20 cellular contexts compared by ENCODE assay signal in genomic region chr3:167673221-167673620, GRCh38. TPM values are rescaled to one million over a fixed set of nuclear protein-coding genes. Genes with fewer than 3 reads are reported as not detected.
A peak's percentile ranks its signal among the peaks of the same experiment; 100 is the strongest.
DNase-seq lines count a peak whose midpoint lies in the region; ATAC-seq, FAIRE-seq and TF ChIP-seq lines count a peak whose summit lies in the region.
"Had no signal": no experiment of that assay in that cellular context is flagged by ENCODE, and none has a peak within 500 bp of the region (broad histone marks: within the 10 kb centered on the region; RNA-seq: fewer than 3 reads in every experiment).

No MANE protein-coding gene starts in this region.

- H3K27me3 ChIP-seq in K562 (ENCODE audit: control insufficient read depth in 2 of 2, insufficient read depth in 2 of 2, low read length in 2 of 2) (no peaks in the 10 kb centered on the region), small intestine (ENCODE audit: control insufficient read depth in 2 of 2, insufficient read depth in 2 of 2, low read length in 2 of 2) (no peaks in the 10 kb centered on the region)
- H3K27me3 ChIP-seq: BLaER1 treated with 17β-estradiol and CSF1 and Interleukin-3, amounts not matched to agents 10 nM and 100 nM had no signal

- no peak overlapping the region for H3K4me3 ChIP-seq in K562
- no peak overlapping the region for H3K4me3 ChIP-seq in small intestine (ENCODE audit: low read depth in 1 of 2, low read length in 2 of 2)
- no peak overlapping the region for H3K4me3 ChIP-seq in OCI-LY7 (ENCODE audit: low read depth, low read length, poor library complexity, severe bottlenecking)
- H3K4me3 ChIP-seq: A549; BLaER1 treated with 17β-estradiol and CSF1 and Interleukin-3, amounts not matched to agents 10 nM and 100 nM had no signal

- no peaks in the 10 kb centered on the region for H3K9me3 ChIP-seq in K562 (replicated peaks; ENCODE audit: control insufficient read depth, insufficient read depth, low read depth, low read length)
- peaks cover 1% of the 10 kb centered on the region for H3K9me3 ChIP-seq in small intestine (ENCODE audit: control insufficient read depth, low read depth)
- H3K9me3 ChIP-seq in OCI-LY7 (ENCODE audit: low read length) = no peaks in the 10 kb centered on the region; the same call in 1 of the 2 replicates

- no peak; the same call in none of the 2 replicates for TF ChIP-seq POLR2A in K562 (conservative IDR thresholded peaks at IDR 0.05)

- H4K20me1 ChIP-seq in K562 (replicated peaks; ENCODE audit: control insufficient read depth, insufficient read depth, low read length) = no peaks in the 10 kb centered on the region
- no peaks in the 10 kb centered on the region for H4K20me1 ChIP-seq in OCI-LY7 (ENCODE audit: insufficient read depth, low read length)
- H4K20me1 ChIP-seq: BLaER1 treated with 17β-estradiol and CSF1 and Interleukin-3, amounts not matched to agents 10 nM and 100 nM had no signal

- POLR2A ChIA-PET in K562 (lab: Yijun Ruan, JAX) = interaction anchor here (0.9 kb wide), 1 partner anchor 15 kb away, joined by 3 read pairs; no protein-coding TSS in a partner anchor
- POLR2A ChIA-PET in OCI-LY7 (lab: Charles Lee) = interaction anchor here (2.6 kb wide), 1 partner anchor 23 kb away, joined by 9 read pairs; no protein-coding TSS in a partner anchor

- no TSS peak for BruUV-seq in K562 (replicated peaks; lab: Mats Ljungman, UMichigan)
- no TSS peak for BruUV-seq in OCI-LY7 (replicated peaks; lab: Mats Ljungman, UMichigan)

- intact Hi-C loops in K562 (cut with micrococcal nuclease) = no loop called here
- intact Hi-C loops in left colon (cut with DNase I, micrococcal nuclease) = no loop called here
- intact Hi-C loops in OCI-LY7 (cut with micrococcal nuclease; ENCODE audit: unreplicated experiment) = no loop called here

- 40% methylated on average over 1 of the region's 1 CpG for WGBS in K562 (ENCODE audit: insufficient coverage, low coverage, missing lambda C conversion rate)
- 22 to 74% (median 24%) methylated on average over 1 of the region's 1 CpG for WGBS in small intestine, 3 donors

- ATAC-seq in K562 = no peak
- ATAC-seq in left colon = peak; percentile 69
- no peak for ATAC-seq in SK-N-SH treated with all-trans-retinoic acid at 6 μM for 48 hours
- ATAC-seq: A549; CD8-positive, alpha-beta T cell had no signal

- TF ChIP-seq RAD21 in K562 (CRISPR knock-in tag; conservative IDR thresholded peaks at IDR 0.05 in 1 of 2, IDR thresholded peaks at IDR 0.05 in 1 of 2) = no peak

- H3K79me2 ChIP-seq in K562 (ENCODE audit: control insufficient read depth, insufficient read depth, low read length) (no peaks in the 10 kb centered on the region), OCI-LY7 (ENCODE audit: insufficient read depth, low read depth, low read length) (no peaks in the 10 kb centered on the region)

- FAIRE-seq in K562 (lab: Jason Lieb, UNC) = no peak
- no peak for FAIRE-seq in small intestine (lab: Jason Lieb, UNC)
- FAIRE-seq: A549, D721Med, G401.6, GM19239 had no signal

- H3K9ac ChIP-seq in K562 (ENCODE audit: insufficient read depth in 1 of 2, low read depth in 2 of 2, low read length in 2 of 2) = no peak overlapping the region
- H3K9ac ChIP-seq: BLaER1 treated with 17β-estradiol and CSF1 and Interleukin-3, amounts not matched to agents 10 nM and 100 nM had no signal

- no peaks in the 10 kb centered on the region for H3K9me1 ChIP-seq in K562 (ENCODE audit: control insufficient read depth, insufficient read depth, low read length)

- in situ Hi-C loops in K562 (cut with MboI) = no loop called here

- H3K27ac ChIP-seq in K562 (ENCODE audit: extremely low read depth, low read depth, low read length) = no peak overlapping the region
- H3K27ac ChIP-seq in small intestine (ENCODE audit: low read depth in 1 of 2, low read length in 1 of 2) = peak overlapping the region in 1 of 2 donors; percentile 60
- H3K27ac ChIP-seq in OCI-LY7 (ENCODE audit: low read depth, low read length, poor library complexity, severe bottlenecking) = no peak overlapping the region
- H3K27ac ChIP-seq: 22Rv1; A549; BLaER1 treated with 17β-estradiol and CSF1 and Interleukin-3, amounts not matched to agents 10 nM and 100 nM; C4-2B had no signal

- no peak overlapping the region for H3K4me2 ChIP-seq in K562 (ENCODE audit: insufficient read depth, low read length)
- H3K4me2 ChIP-seq in OCI-LY7 (ENCODE audit: low read length) = no peak overlapping the region
- H3K4me2 ChIP-seq: A549; BLaER1 treated with 17β-estradiol and CSF1 and Interleukin-3, amounts not matched to agents 10 nM and 100 nM had no signal

- CTCF ChIA-PET in K562 (lab: Yijun Ruan, JAX; ENCODE audit: low intra/inter-chr PET ratio) = no interaction called here
- CTCF ChIA-PET in OCI-LY7 (lab: Charles Lee; ENCODE audit: unreplicated experiment) = no interaction called here

- TF ChIP-seq CTCF in K562 (IDR thresholded peaks at IDR 0.05 in 2 of 3, conservative IDR thresholded peaks at IDR 0.05 in 1 of 3; ENCODE audit: insufficient read depth in 2 of 3, low read depth in 1 of 3, low read length in 3 of 3) (no peak), OCI-LY7 (conservative IDR thresholded peaks at IDR 0.05; ENCODE audit: low read length) (no peak)

- H3K4me1 ChIP-seq in K562 (replicated peaks in 1 of 2; ENCODE audit: control insufficient read depth in 2 of 2, insufficient read depth in 2 of 2, low read length in 2 of 2) = no peaks in the 10 kb centered on the region
- peaks cover 0 to 7% of the 10 kb centered on the region in 2 donors for H3K4me1 ChIP-seq in small intestine (ENCODE audit: control insufficient read depth in 2 of 2, insufficient read depth in 1 of 2, low read depth in 1 of 2, low read length in 1 of 2)
- H3K4me1 ChIP-seq in OCI-LY7 (ENCODE audit: insufficient read depth, low read length, poor library complexity, severe bottlenecking) = no peaks in the 10 kb centered on the region
- H3K4me1 ChIP-seq: A549; BLaER1 treated with 17β-estradiol and CSF1 and Interleukin-3, amounts not matched to agents 10 nM and 100 nM; Caco-2 had no signal

- no peak overlapping the region for H2AFZ ChIP-seq in K562 (ENCODE audit: low read depth, low read length)
- H2AFZ ChIP-seq in OCI-LY7 (ENCODE audit: low read length) = no peak overlapping the region

- TF ChIP-seq EP300 in K562 (IDR thresholded peaks at IDR 0.05; ENCODE audit: low read length) = no peak

- H3K36me3 ChIP-seq in K562 (ENCODE audit: control insufficient read depth, insufficient read depth, low read length) (peaks cover 33% of the 10 kb centered on the region), small intestine (ENCODE audit: control insufficient read depth in 2 of 2, insufficient read depth in 2 of 2, low read length in 2 of 2) (peaks cover 5 to 14% of the 10 kb centered on the region in 2 donors), OCI-LY7 (ENCODE audit: insufficient read depth, low read length) (peaks cover 41% of the 10 kb centered on the region)

- H3K9me2 ChIP-seq in OCI-LY7 (ENCODE audit: insufficient read depth, low read length) = no peaks in the 10 kb centered on the region

- DNase-seq in K562 (ENCODE audit: extremely low read depth in 1 of 4, low spot score in 3 of 4) (no peak), left colon (no peak), small intestine (peak; percentile 92), OCI-LY7 (ENCODE audit: low spot score) (no peak)
- DNase-seq: AML-193; Caco-2; Calu3; CD4-positive, alpha-beta T cell; CD8-positive, alpha-beta T cell; DMS79 treated with DMSO at 0.1 percent for 48 hours; GF-D8 had no signal

TF ChIP-seq in K562, 482 proteins besides CTCF, POLR2A, EP300 and RAD21 (continues in another document):
- TF ChIP-seq POLR2B (IDR thresholded peaks at IDR 0.05; ENCODE audit: low read depth, partially characterized antibody) = peak; percentile 26
- TF ChIP-seq NBN (IDR thresholded peaks at IDR 0.05; ENCODE audit: low read depth) = no peak
- no peak for TF ChIP-seq ZNF239 (CRISPR knock-in tag; IDR thresholded peaks at IDR 0.05)
- TF ChIP-seq BCOR (IDR thresholded peaks at IDR 0.05) = no peak
- no peak for TF ChIP-seq U2AF2 (optimal IDR thresholded peaks at IDR 0.05; ENCODE audit: low read depth, low read length)
- no peak for TF ChIP-seq ZNF232 (CRISPR knock-in tag; IDR thresholded peaks at IDR 0.05)

TF ChIP-seq in SK-N-SH treated with all-trans-retinoic acid at 6 μM for 48 hours, 23 proteins besides CTCF, POLR2A, EP300 and RAD21:
- TF ChIP-seq TOX (CRISPR knock-in tag; IDR thresholded peaks at IDR 0.05; ENCODE audit: borderline replicate concordance) = no peak

RNA-seq across cellular contexts. Expression of gene WDR49, which starts 19.5 kb away (rescaled TPM):
- total RNA-seq in K562 (2011; cell fraction: chromatin; rRNA removed; ENCODE audit: low replicate concordance) = 0.32 TPM in 1 of 2 replicates, not detected in the other
- not detected in 2 replicates for total RNA-seq in K562 (2011; cell fraction: nucleolus; rRNA removed)
- not detected in 2 replicates for total RNA-seq in K562 (2011; cell fraction: nucleoplasm; rRNA removed)
- not detected in 2 replicates for total RNA-seq in K562 (2014; rRNA removed)
- not detected in 2 replicates for total RNA-seq in K562 (2014; rRNA removed; fragmentation: Illumina TruSeq; extraction: Trizol)
- not detected in 2 replicates for total RNA-seq in K562 (2015; rRNA removed; fragmentation: Illumina TruSeq; extraction: Trizol)
- total RNA-seq in K562 (2021) = not detected in 2 replicates
- 0.04 TPM in 1 of 2 replicates, not detected in the other for polyA plus RNA-seq in K562 (2011; rRNA removed)
- not detected in 2 replicates for polyA plus RNA-seq in K562 (2011; cell fraction: cytosol; rRNA removed)
- polyA plus RNA-seq in K562 (2011; cell fraction: nucleus; rRNA removed) = not detected in 2 replicates
- not detected in 2 replicates for polyA plus RNA-seq in K562 (2012)
- polyA plus RNA-seq in K562 (2014; fragmentation: Illumina TruSeq; extraction: Trizol) = not detected in 2 replicates
- polyA plus RNA-seq in K562 (2014; fragmentation: Nextera tagmentation; extraction: Ambion mirVana) = not detected
- not detected in 2 replicates for polyA plus RNA-seq in K562 (2014; rRNA removed)
- polyA minus RNA-seq in K562 (2011; rRNA and poly(A)+ RNA removed) = 0.21 TPM in 1 of 2 replicates, not detected in the other
- not detected in 2 replicates for polyA minus RNA-seq in K562 (2011; cell fraction: cytosol; rRNA and poly(A)+ RNA removed)
- 0.11 and 0.13 TPM in 2 replicates for polyA minus RNA-seq in K562 (2011; cell fraction: nucleus; rRNA and poly(A)+ RNA removed)
- 1 to 10 TPM in 1 of 2 donors, not detected in 1; 1.0 TPM for total RNA-seq in left colon
- polyA plus RNA-seq in small intestine = 1 to 10 TPM in 2 of 3 donors, under 1 TPM in 1; 0.60 to 5.6 (median 3.8) TPM
- 0.36 TPM in 1 of 2 replicates, not detected in the other for total RNA-seq in OCI-LY7 (2014; rRNA removed; shearing (Covaris generic))
- not detected in 2 replicates for total RNA-seq in OCI-LY7 (2022)
- total RNA-seq: CD8-positive, alpha-beta T cell had no signal
- polyA plus RNA-seq: A549, BJ had no signal
